In the genomic region with DNA sequence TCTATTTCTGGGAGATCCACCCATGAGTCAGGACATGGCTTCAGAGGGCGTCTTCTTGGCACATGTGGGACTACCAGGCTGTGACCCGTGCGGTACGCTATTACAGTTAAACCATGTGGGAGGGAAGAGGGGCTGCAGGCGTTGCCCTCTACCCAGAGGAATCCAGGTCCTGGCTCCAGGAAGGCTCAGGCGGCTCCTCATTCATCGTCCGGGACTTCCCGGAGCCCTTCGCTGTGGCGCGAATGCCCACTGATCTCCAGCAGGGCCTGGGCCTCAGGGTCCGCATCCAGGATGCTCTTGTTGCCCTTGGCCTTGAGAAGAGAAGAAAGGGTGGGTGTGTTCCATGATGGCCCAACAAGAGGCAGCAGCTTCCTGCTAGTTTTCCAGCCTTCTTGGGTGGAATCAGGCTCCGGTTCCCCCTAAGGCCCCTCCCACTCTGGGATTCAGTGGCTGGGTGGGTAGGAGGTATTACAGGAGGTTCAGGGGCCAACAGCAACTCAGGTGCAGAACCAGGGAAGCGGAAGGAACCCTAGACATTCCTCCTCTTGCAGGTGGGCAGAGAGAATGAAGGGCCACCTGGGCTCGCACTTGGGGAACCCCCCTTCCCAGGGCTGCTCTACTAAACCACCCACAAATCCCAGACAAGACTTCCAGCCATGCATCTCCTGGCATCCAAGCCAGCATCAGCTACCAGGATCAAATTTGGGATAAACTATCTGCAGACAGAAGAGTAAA, we compare ENCODE assay signal across 21 cellular contexts. TPM values are rescaled to one million over a fixed set of nuclear protein-coding genes. Genes with fewer than 3 reads are reported as not detected.
DNase-seq lines count a peak whose midpoint lies in the region; ATAC-seq and TF ChIP-seq lines count a peak whose summit lies in the region.
"Had no signal": no experiment of that assay in that cellular context is flagged by ENCODE, and none has a peak within 500 bp of the region (broad histone marks: within the 10 kb centered on the region; RNA-seq: fewer than 3 reads in every experiment).

No MANE protein-coding gene starts in this region.

- H2BK12ac ChIP-seq in neuronal stem cell (ENCODE audit: low read length) = no peak overlapping the region

- TF ChIP-seq CTCF in lower leg skin (IDR thresholded peaks at IDR 0.05) = no peak

- H3K27me3 ChIP-seq in neuronal stem cell (ENCODE audit: control insufficient read depth in 3 of 3, insufficient read depth in 3 of 3, low read depth in 1 of 3, low read length in 3 of 3) = no peaks in the 10 kb centered on the region
- H3K27me3 ChIP-seq: SJCRH30 had no signal

- H3K4me3 ChIP-seq in neuronal stem cell (ENCODE audit: low read length in 2 of 2) (no peak overlapping the region), lower leg skin (ENCODE audit: low read depth, poor library complexity, severe bottlenecking) (no peak overlapping the region)
- H3K4me3 ChIP-seq: SJCRH30 had no signal

- peaks cover 0 to 7% of the 10 kb centered on the region in 2 donors for H3K9me3 ChIP-seq in neuronal stem cell (replicated peaks in 1 of 2; ENCODE audit: control insufficient read depth in 2 of 2, insufficient read depth in 1 of 2, low read depth in 1 of 2, low read length in 2 of 2)
- H3K9me3 ChIP-seq: SJCRH30 had no signal

- no peak overlapping the region for H3K4me2 ChIP-seq in neuronal stem cell (ENCODE audit: insufficient read depth, low read length, poor library complexity, severe bottlenecking)

- peaks cover 13% of the 10 kb centered on the region for H3K4me1 Mint-ChIP-seq in activated T-cell treated with anti-CD3 and anti-CD28 coated beads, Interleukin-2, amount 50 U/mL, for 24 hours (ENCODE audit: low read depth)
- peaks cover 9% of the 10 kb centered on the region for H3K4me1 Mint-ChIP-seq in activated T-cell treated with anti-CD3 and anti-CD28 coated beads, Interleukin-2, amount 50 U/mL, for 72 hours (ENCODE audit: low read depth)
- peaks cover 3 to 12% (median 8%) of the 10 kb centered on the region in 3 donors for H3K4me1 Mint-ChIP-seq in T-cell

- H2AK5ac ChIP-seq in neuronal stem cell (ENCODE audit: low read depth, low read length) = no peak overlapping the region

- peaks cover 8 to 48% of the 10 kb centered on the region in 2 donors for H3K36me3 ChIP-seq in neuronal stem cell (replicated peaks in 1 of 2; ENCODE audit: control insufficient read depth in 2 of 2, insufficient read depth in 2 of 2, low read length in 2 of 2)
- H3K36me3 ChIP-seq: SJCRH30 had no signal

- peak overlapping the region; percentile 56 for H2BK5ac ChIP-seq in neuronal stem cell (ENCODE audit: low read length)

- DNase-seq in activated T-cell treated with anti-CD3 and anti-CD28 coated beads, Interleukin-2, amount 50 U/mL, for 24 hours = peak; percentile 20
- no peak for DNase-seq in activated T-cell treated with anti-CD3 and anti-CD28 coated beads, Interleukin-2, amount 50 U/mL, for 72 hours
- peak; percentile 45 for DNase-seq in activated CD8-positive, alpha-beta memory T cell treated with anti-CD3 and anti-CD28 coated beads, Interleukin-2, amount 50 U/mL, for 48 hours
- no peak for DNase-seq in neuronal stem cell (ENCODE audit: low spot score)
- DNase-seq in ureter (ENCODE audit: low spot score) = peak; percentile 35
- DNase-seq in lower leg skin (ENCODE audit: low spot score in 2 of 2) = no peak
- no peak for DNase-seq in T-cell
- DNase-seq: 8988T; Calu3; CD8-positive, alpha-beta memory T cell; DMS153; Karpas-422; MV-4-11; NCI-H1694; NCI-H2081 treated with DMSO at 0.1 percent for 48 hours; NCI-H2171 treated with DMSO at 0.1 percent for 48 hours; NCI-H524 treated with DMSO at 0.1 percent for 48 hours; NCI-H82; SJCRH30 had no signal

- no peak overlapping the region for H2BK120ac ChIP-seq in neuronal stem cell (ENCODE audit: low read depth, low read length)

- no peaks in the 10 kb centered on the region for H3K9me3 Mint-ChIP-seq in activated T-cell treated with anti-CD3 and anti-CD28 coated beads, Interleukin-2, amount 50 U/mL, for 24 hours
- no peaks in the 10 kb centered on the region for H3K9me3 Mint-ChIP-seq in activated T-cell treated with anti-CD3 and anti-CD28 coated beads, Interleukin-2, amount 50 U/mL, for 72 hours
- peaks cover 0 to 4% (median 0%) of the 10 kb centered on the region in 3 donors for H3K9me3 Mint-ChIP-seq in T-cell
- H3K9me3 Mint-ChIP-seq: CD8-positive, alpha-beta memory T cell had no signal

- H3K4ac ChIP-seq in neuronal stem cell (ENCODE audit: low read length) = no peak overlapping the region

- no peak overlapping the region for H3K4me3 Mint-ChIP-seq in activated T-cell treated with anti-CD3 and anti-CD28 coated beads, Interleukin-2, amount 50 U/mL, for 24 hours
- H3K4me3 Mint-ChIP-seq in activated T-cell treated with anti-CD3 and anti-CD28 coated beads, Interleukin-2, amount 50 U/mL, for 72 hours = no peak overlapping the region
- no peak overlapping the region for H3K4me3 Mint-ChIP-seq in T-cell
- H3K4me3 Mint-ChIP-seq: CD8-positive, alpha-beta memory T cell had no signal

- H3K27ac ChIP-seq in neuronal stem cell (replicated peaks; ENCODE audit: low read length) = no peak overlapping the region
- H3K27ac ChIP-seq: C4-2B, SJCRH30 had no signal

- H2AFZ ChIP-seq in neuronal stem cell (ENCODE audit: low read length) = no peak overlapping the region

- CTCF ChIA-PET in T-cell (lab: Charles Lee) = no interaction called here

- no peak overlapping the region for H3K9ac ChIP-seq in neuronal stem cell (ENCODE audit: low read depth, low read length, poor library complexity)

- H3K27me3 Mint-ChIP-seq in activated T-cell treated with anti-CD3 and anti-CD28 coated beads, Interleukin-2, amount 50 U/mL, for 24 hours = no peaks in the 10 kb centered on the region
- H3K27me3 Mint-ChIP-seq in activated T-cell treated with anti-CD3 and anti-CD28 coated beads, Interleukin-2, amount 50 U/mL, for 72 hours (ENCODE audit: low read depth) = no peaks in the 10 kb centered on the region
- no peaks in the 10 kb centered on the region for H3K27me3 Mint-ChIP-seq in T-cell

- no peak overlapping the region for H4K8ac ChIP-seq in neuronal stem cell (ENCODE audit: low read depth, low read length)

- H4K91ac ChIP-seq in neuronal stem cell (ENCODE audit: low read depth, low read length, poor library complexity) = no peak overlapping the region

- no peak for TF ChIP-seq POLR2A in lower leg skin (IDR thresholded peaks at IDR 0.05)

- intact Hi-C loops in lower leg skin (cut with DNase I; ENCODE audit: low total_unique reads) = loop anchor here (10.0 kb wide), 1 partner anchor 205 kb away; no protein-coding TSS in a partner anchor

- ATAC-seq in activated T-cell treated with anti-CD3 and anti-CD28 coated beads, Interleukin-2, amount 50 U/mL, for 72 hours (replicated peaks in 1 of 2) = no peak
- no peak for ATAC-seq in T-cell (replicated peaks in 1 of 4)
- ATAC-seq: Panc1 had no signal

- H3K18ac ChIP-seq in neuronal stem cell (ENCODE audit: low read length) = peak overlapping the region; percentile 17

- H3K23ac ChIP-seq in neuronal stem cell (ENCODE audit: low read depth, low read length, poor library complexity) = no peak overlapping the region

- POLR2A ChIA-PET in T-cell (lab: Charles Lee) = no interaction called here

- H3K79me1 ChIP-seq in neuronal stem cell (ENCODE audit: low read depth, low read length) = no peaks in the 10 kb centered on the region

- H3K27ac Mint-ChIP-seq in activated T-cell treated with anti-CD3 and anti-CD28 coated beads, Interleukin-2, amount 50 U/mL, for 24 hours = no peak overlapping the region
- no peak overlapping the region for H3K27ac Mint-ChIP-seq in activated T-cell treated with anti-CD3 and anti-CD28 coated beads, Interleukin-2, amount 50 U/mL, for 72 hours
- H3K27ac Mint-ChIP-seq in T-cell = no peak overlapping the region

- no peak overlapping the region for H3K14ac ChIP-seq in neuronal stem cell (ENCODE audit: low read length)

- peaks cover 6% of the 10 kb centered on the region for H3K36me3 Mint-ChIP-seq in activated T-cell treated with anti-CD3 and anti-CD28 coated beads, Interleukin-2, amount 50 U/mL, for 24 hours (ENCODE audit: low read depth)
- H3K36me3 Mint-ChIP-seq in activated T-cell treated with anti-CD3 and anti-CD28 coated beads, Interleukin-2, amount 50 U/mL, for 72 hours (ENCODE audit: insufficient read depth in 2 of 2) = no peaks in the 10 kb centered on the region
- H3K36me3 Mint-ChIP-seq in T-cell = peaks cover 31% of the 10 kb centered on the region

- H3K4me1 ChIP-seq in neuronal stem cell (ENCODE audit: control insufficient read depth in 2 of 2, insufficient read depth in 1 of 2, low read depth in 1 of 2, low read length in 2 of 2) = peaks cover 0 to 6% of the 10 kb centered on the region in 2 donors
- H3K4me1 ChIP-seq: SJCRH30 had no signal

- WGBS in neuronal stem cell (ENCODE audit: extremely low coverage in 2 of 2, insufficient read length in 2 of 2, insufficient replicate concordance in 1 of 2), 2 donors = no CpG with 5 or more reads among the region's 16 CpGs
- 94 to 99% methylated on average over 16 of the region's 16 CpGs for WGBS in lower leg skin, 2 donors

- no peak overlapping the region for H2BK15ac ChIP-seq in neuronal stem cell (ENCODE audit: low read length)

RNA-seq across cellular contexts. Expression of gene MEAK7, which starts 24.6 kb away (rescaled TPM):
- total RNA-seq in activated T-cell treated with anti-CD3 and anti-CD28 coated beads, Interleukin-2, amount 50 U/mL, for 72 hours = 10 to 100 TPM; 15.6 to 27.9 TPM
- 8.0 TPM for polyA plus RNA-seq in neuronal stem cell (2013, experiment 1 of 2)
- polyA plus RNA-seq in neuronal stem cell (2013, experiment 2 of 2) = 8.4 TPM
- total RNA-seq in ureter (53.9 TPM), lower leg skin (10 to 100 TPM; 10.2 to 20.8 (median 14.9) TPM), T-cell (10 to 100 TPM in 3 of 5 donors, 1 to 10 TPM in 2; 6.2 to 12.3 (median 10.2) TPM)

Comparison
In these comparisons a context has a peak if more than half of its experiments do, and no peak if none do; other contexts are left out.
1. DNase-seq: peak in activated T-cell treated with anti-CD3 and anti-CD28 coated beads, Interleukin-2, amount 50 U/mL, for 24 hours (single experiment), activated CD8-positive, alpha-beta memory T cell treated with anti-CD3 and anti-CD28 coated beads, Interleukin-2, amount 50 U/mL, for 48 hours (single experiment) and ureter (single experiment); none in activated T-cell treated with anti-CD3 and anti-CD28 coated beads, Interleukin-2, amount 50 U/mL, for 72 hours (0 of 2), neuronal stem cell (single experiment), lower leg skin (0 of 2) and T-cell (0 of 34).